9 cellular contexts compared by ENCODE assay signal in the genomic region with DNA sequence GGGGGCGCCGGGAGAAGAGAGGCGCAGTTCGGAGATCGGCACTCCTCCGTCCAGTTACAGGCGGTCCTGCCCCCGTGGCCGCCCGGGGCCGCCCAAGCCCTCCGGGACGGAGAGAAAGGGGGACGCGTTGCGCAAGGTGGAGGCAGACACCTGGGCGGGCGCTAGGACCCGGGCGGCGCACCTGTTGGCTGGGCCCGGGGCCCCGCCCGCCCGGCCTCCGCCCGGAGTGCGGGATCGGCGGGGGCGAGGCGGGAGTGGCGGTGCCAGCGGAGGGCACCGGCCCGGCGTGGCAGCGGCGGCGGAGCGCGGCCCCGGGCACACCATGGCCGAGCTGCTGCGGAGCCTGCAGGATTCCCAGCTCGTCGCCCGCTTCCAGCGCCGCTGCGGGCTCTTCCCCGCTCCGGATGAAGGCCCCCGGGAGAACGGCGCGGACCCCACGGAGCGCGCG. TPM values are rescaled to one million over a fixed set of nuclear protein-coding genes. Genes with fewer than 3 reads are reported as not detected.
DNase-seq lines count a peak whose midpoint lies in the region; ATAC-seq, FAIRE-seq and TF ChIP-seq lines count a peak whose summit lies in the region.
"Had no signal": no experiment of that assay in that cellular context is flagged by ENCODE, and none has a peak within 500 bp of the region (broad histone marks: within the 10 kb centered on the region; RNA-seq: fewer than 3 reads in every experiment).

Gene SGPP2, plus strand, starts transcription at position 263 of the 448 bp plus-strand sequence. Its CDS starts 60 bp downstream, at position 323.

- POLR2A ChIA-PET in CD8-positive, alpha-beta memory T cell (lab: Charles Lee) = no interaction called here

- H2AFZ ChIP-seq in hepatocyte = peak within 1 kb of the TSS; percentile 61

- TF ChIP-seq POLR2A in tibial nerve (IDR thresholded peaks at IDR 0.05) = no peak

- H3K4me3 ChIP-seq in CD8-positive, alpha-beta memory T cell (ENCODE audit: low read length) = peak within 1 kb of the TSS; percentile 56
- H3K4me3 ChIP-seq in hepatocyte (peak within 1 kb of the TSS; percentile 41), small intestine (ENCODE audit: low read depth in 1 of 2, low read length in 2 of 2) (peak within 1 kb of the TSS; percentile 77 to 84), tibial nerve (peak within 1 kb of the TSS in 2 of 4 donors; percentile 38 to 50)

- peak within 1 kb of the TSS; percentile 99 for H3K4me2 ChIP-seq in hepatocyte

- H4K20me1 ChIP-seq in hepatocyte (ENCODE audit: insufficient read depth, poor library complexity, severe bottlenecking) = no peaks in the 10 kb centered on the region

- no peaks in the 10 kb centered on the region for H3K79me2 ChIP-seq in hepatocyte

- peak in 1 of 5 donors; percentile 17 for DNase-seq in CD8-positive, alpha-beta memory T cell
- DNase-seq in HK-2 (ENCODE audit: unreplicated experiment) (peak; percentile 17), hepatocyte (ENCODE audit: low spot score) (peak; percentile 56), small intestine (peak; percentile 75), tibial nerve (ENCODE audit: low spot score in 2 of 2) (no peak), NOMO-1 treated with dmso at 0.1 percent for 144 hours (lab: John Stamatoyannopoulos, UW; ENCODE audit: unreplicated experiment) (no peak)
- DNase-seq in activated T-helper 9 cell treated with anti-CD3 and anti-CD28 coated beads, Interleukin-2, amount 50 U/mL, for 16 hours (ENCODE audit: low read depth) = peak; percentile 13

- CTCF ChIA-PET in CD8-positive, alpha-beta memory T cell (lab: Charles Lee) = no interaction called here

- H3K4me3 Mint-ChIP-seq in CD8-positive, alpha-beta memory T cell = peak within 1 kb of the TSS; percentile 88 to 95 (median 91)

- H3K9me3 Mint-ChIP-seq in CD8-positive, alpha-beta memory T cell = peaks cover 0 to 3% (median 0%) of the 10 kb centered on the region in 5 donors

- H3K27ac ChIP-seq in CD8-positive, alpha-beta memory T cell (ENCODE audit: low read depth, low read length) = peak within 1 kb of the TSS; percentile 30
- H3K27ac ChIP-seq in hepatocyte (no peak within 1 kb of the TSS), small intestine (ENCODE audit: low read depth in 1 of 2, low read length in 1 of 2) (peak within 1 kb of the TSS; percentile 81 to 88), tibial nerve (peak within 1 kb of the TSS in 1 of 4 donors; percentile 76)

- peaks cover 9% of the 10 kb centered on the region for H3K4me1 ChIP-seq in CD8-positive, alpha-beta memory T cell (ENCODE audit: insufficient read depth, low read length)
- H3K4me1 ChIP-seq in hepatocyte (ENCODE audit: insufficient read depth) (peaks cover 25% of the 10 kb centered on the region), small intestine (ENCODE audit: control insufficient read depth in 2 of 2, insufficient read depth in 1 of 2, low read depth in 1 of 2, low read length in 1 of 2) (no peaks in the 10 kb centered on the region), tibial nerve (peaks cover 0 to 16% (median 5%) of the 10 kb centered on the region in 4 donors)

- TF ChIP-seq CTCF in hepatocyte (IDR thresholded peaks at IDR 0.05; ENCODE audit: poor library complexity) = no peak
- TF ChIP-seq CTCF in tibial nerve (IDR thresholded peaks at IDR 0.05) = no peak

- no peaks in the 10 kb centered on the region for H3K36me3 ChIP-seq in CD8-positive, alpha-beta memory T cell (ENCODE audit: insufficient read depth, low read length)
- H3K36me3 ChIP-seq in hepatocyte (replicated peaks; ENCODE audit: insufficient read depth, low read depth) = no peaks in the 10 kb centered on the region
- H3K36me3 ChIP-seq in small intestine (ENCODE audit: control insufficient read depth in 2 of 2, insufficient read depth in 2 of 2, low read length in 2 of 2) = no peaks in the 10 kb centered on the region
- H3K36me3 ChIP-seq in tibial nerve = no peaks in the 10 kb centered on the region

- H3K9me2 ChIP-seq in hepatocyte (replicated peaks; ENCODE audit: insufficient read depth) = no peaks in the 10 kb centered on the region

- peak within 1 kb of the TSS; percentile 70 to 92 (median 85) for H3K27ac Mint-ChIP-seq in CD8-positive, alpha-beta memory T cell

- peaks cover 29 to 50% of the 10 kb centered on the region in 2 donors for H3K27me3 Mint-ChIP-seq in CD8-positive, alpha-beta memory T cell

- 1% methylated on average over 20 of the region's 61 CpGs for WGBS in hepatocyte (ENCODE audit: low lambda C conversion rate, missing lambda C conversion rate)
- 1 to 3% (median 2%) methylated on average over 24 to 61 of the region's 61 CpGs for WGBS in small intestine, 3 donors
- WGBS in tibial nerve, 2 donors = 2% methylated on average over 9 to 26 of the region's 61 CpGs

- no peaks in the 10 kb centered on the region for H3K9me3 ChIP-seq in CD8-positive, alpha-beta memory T cell (ENCODE audit: low read length)
- H3K9me3 ChIP-seq in hepatocyte (ENCODE audit: low read depth) (no peaks in the 10 kb centered on the region), small intestine (ENCODE audit: control insufficient read depth, low read depth) (no peaks in the 10 kb centered on the region), tibial nerve (no peaks in the 10 kb centered on the region)

- TF ChIP-seq EP300 in tibial nerve (IDR thresholded peaks at IDR 0.05) = no peak

- H3K36me3 Mint-ChIP-seq in CD8-positive, alpha-beta memory T cell = peaks cover 0 to 6% (median 0%) of the 10 kb centered on the region in 3 donors

- peaks cover 14% of the 10 kb centered on the region for H3K27me3 ChIP-seq in CD8-positive, alpha-beta memory T cell (ENCODE audit: insufficient read depth, low read length, poor library complexity, severe bottlenecking)
- H3K27me3 ChIP-seq in hepatocyte (peaks cover 44% of the 10 kb centered on the region), small intestine (ENCODE audit: control insufficient read depth in 2 of 2, insufficient read depth in 2 of 2, low read length in 2 of 2) (peaks cover 0 to 10% of the 10 kb centered on the region in 2 donors), tibial nerve (peaks cover 0 to 49% of the 10 kb centered on the region in 2 donors)

- no peak for FAIRE-seq in small intestine (lab: Jason Lieb, UNC)

- peaks cover 28 to 52% (median 50%) of the 10 kb centered on the region in 3 donors for H3K4me1 Mint-ChIP-seq in CD8-positive, alpha-beta memory T cell

- ATAC-seq in GM19463 (IDR thresholded peaks at IDR 0.05; ENCODE audit: unreplicated experiment) = peak; percentile 20

RNA-seq across cellular contexts. Expression of gene SGPP2, which starts in this region (rescaled TPM):
- total RNA-seq in CD8-positive, alpha-beta memory T cell = 1 to 10 TPM; 6.5 to 7.6 TPM
- 2.2 TPM for polyA plus RNA-seq in CD8-positive, alpha-beta memory T cell
- total RNA-seq in hepatocyte = 1.8 and 2.4 TPM in 2 replicates
- 0.71 and 1.4 TPM in 2 replicates for polyA plus RNA-seq in hepatocyte
- polyA plus RNA-seq in small intestine = 10 to 100 TPM in 1 of 3 donors, 1 to 10 TPM in 2; 4.0 to 19.1 (median 4.6) TPM
- total RNA-seq in tibial nerve = not detected
- total RNA-seq: fibroblast of lung had no signal
- polyA plus RNA-seq: fibroblast of lung had no signal

Comparison
In these comparisons a context has a peak if more than half of its experiments do, and no peak if none do; other contexts are left out.
1. DNase-seq: peak in HK-2 (single experiment), activated T-helper 9 cell treated with anti-CD3 and anti-CD28 coated beads, Interleukin-2, amount 50 U/mL, for 16 hours (single experiment), hepatocyte (single experiment) and small intestine (single experiment); none in tibial nerve (0 of 2) and NOMO-1 treated with dmso at 0.1 percent for 144 hours (single experiment).